Comparison of ENCODE assay signal across 11 cellular contexts in genomic region chr4:105057370-105058096, GRCh38.
DNase-seq lines count a peak whose midpoint lies in the region; ATAC-seq, FAIRE-seq and TF ChIP-seq lines count a peak whose summit lies in the region.
"Had no signal": no experiment of that assay in that cellular context is flagged by ENCODE, and none has a peak within 500 bp of the region (broad histone marks: within the 10 kb centered on the region; RNA-seq: fewer than 3 reads in every experiment).

No MANE protein-coding gene starts in this region.

- FAIRE-seq in GM12892 (lab: Jason Lieb, UNC): peak; percentile 79

- DNase-seq in GM12892 (ENCODE audit: insufficient read length): no peak
- no peak for DNase-seq in RWPE2 (ENCODE audit: low spot score)
- DNase-seq in lower lobe of right lung: no peak
- DNase-seq in GOT3 (lab: John Stamatoyannopoulos, UW): no peak
- DNase-seq in effector CD8-positive, alpha-beta T cell (lab: John Stamatoyannopoulos, UW): no peak
- DNase-seq: cerebellar nuclear complex, COR-L47, NCI-H748 treated with DMSO at 0.1 percent for 48 hours, stomach had no signal

- no peak for TF ChIP-seq POLR2A in GM12892 (IDR thresholded peaks at IDR 0.05; ENCODE audit: low read depth, low read length)

- H3K27me3 ChIP-seq in RWPE2 (ENCODE audit: insufficient read depth, poor library complexity, severe bottlenecking) (no peaks in the 10 kb centered on the region), lower lobe of right lung (ENCODE audit: low read depth) (no peaks in the 10 kb centered on the region)
- H3K27me3 ChIP-seq: stomach had no signal

- H3K36me3 ChIP-seq in RWPE2 (ENCODE audit: low read depth): no peaks in the 10 kb centered on the region
- no peaks in the 10 kb centered on the region for H3K36me3 ChIP-seq in lower lobe of right lung
- H3K36me3 ChIP-seq: stomach had no signal

- H3K27ac ChIP-seq in RWPE2 (ENCODE audit: poor library complexity, severe bottlenecking) (peak overlapping the region; percentile 62), lower lobe of right lung (no peak overlapping the region)

- no peak for TF ChIP-seq CTCF in RWPE2 (IDR thresholded peaks at IDR 0.05; ENCODE audit: poor library complexity, severe bottlenecking)
- TF ChIP-seq CTCF in lower lobe of right lung (IDR thresholded peaks at IDR 0.05): no peak

- H3K4me1 ChIP-seq in RWPE2 (ENCODE audit: insufficient read depth, poor library complexity, severe bottlenecking): peaks cover 22% of the 10 kb centered on the region
- H3K4me1 ChIP-seq in lower lobe of right lung: peaks cover 18% of the 10 kb centered on the region

- H3K4me3 ChIP-seq in RWPE2 (ENCODE audit: severe bottlenecking) (no peak overlapping the region), lower lobe of right lung (no peak overlapping the region)
- H3K4me3 ChIP-seq: stomach had no signal

- ATAC-seq in HG02588 (IDR thresholded peaks at IDR 0.05; ENCODE audit: unreplicated experiment): peak; percentile 14
- no peak for ATAC-seq in RWPE2 (ENCODE audit: low read depth)
- ATAC-seq in lower lobe of right lung: peak; percentile 45 to 48
- ATAC-seq in HG03521 (IDR thresholded peaks at IDR 0.05; ENCODE audit: unreplicated experiment): no peak

- intact Hi-C loops in lower lobe of right lung (cut with DNase I): no loop called here

- H3K9me3 ChIP-seq in RWPE2 (ENCODE audit: severe bottlenecking) (no peaks in the 10 kb centered on the region), lower lobe of right lung (no peaks in the 10 kb centered on the region)

Comparison
In these comparisons a context has a peak if more than half of its experiments do, and no peak if none do; other contexts are left out.
1. ATAC-seq: peak in HG02588 (single experiment) and lower lobe of right lung (2 of 2); none in RWPE2 (single experiment) and HG03521 (single experiment).